10 cellular contexts compared by ENCODE assay signal in genomic region chr1:26994020-26994745, GRCh38. TPM values are rescaled to one million over a fixed set of nuclear protein-coding genes. Genes with fewer than 3 reads are reported as not detected.
DNase-seq lines count a peak whose midpoint lies in the region; ATAC-seq and TF ChIP-seq lines count a peak whose summit lies in the region.
"Had no signal": no experiment of that assay in that cellular context is flagged by ENCODE, and none has a peak within 500 bp of the region (broad histone marks: within the 10 kb centered on the region; RNA-seq: fewer than 3 reads in every experiment).

No MANE protein-coding gene starts in this region.

- H3K36me3 ChIP-seq in SJCRH30 (no peaks in the 10 kb centered on the region), mucosa of descending colon (ENCODE audit: low read depth) (no peaks in the 10 kb centered on the region), vagina (no peaks in the 10 kb centered on the region)
- H3K36me3 ChIP-seq: adrenal gland had no signal

- intact Hi-C loops in mucosa of descending colon (cut with DNase I, micrococcal nuclease) (loop anchor here (10.0 kb wide), 2 partner anchors 51 to 101 kb away; no protein-coding TSS in a partner anchor), vagina (cut with DNase I) (no loop called here)

- H3K4me1 ChIP-seq in SJCRH30 = peaks cover 2% of the 10 kb centered on the region; the same call in 1 of the 2 replicates
- peaks cover 15% of the 10 kb centered on the region for H3K4me1 ChIP-seq in mucosa of descending colon (ENCODE audit: low read depth)
- peaks cover 57% of the 10 kb centered on the region for H3K4me1 ChIP-seq in vagina

- H3K9me3 ChIP-seq in SJCRH30 (replicated peaks) (no peaks in the 10 kb centered on the region), mucosa of descending colon (no peaks in the 10 kb centered on the region), vagina (no peaks in the 10 kb centered on the region)
- H3K9me3 ChIP-seq: adrenal gland had no signal

- TF ChIP-seq POLR2A in vagina (IDR thresholded peaks at IDR 0.05) = no peak

- H3K4me3 ChIP-seq in SJCRH30 (peak overlapping the region; percentile 67), choroid plexus epithelial cell (ENCODE audit: low read depth, low read length) (peak overlapping the region; percentile 71), mucosa of descending colon (peak overlapping the region; percentile 19), vagina (peak overlapping the region; percentile 76 to 89)

- ATAC-seq in mucosa of descending colon (peak; percentile 29), GM18861 (IDR thresholded peaks at IDR 0.05; ENCODE audit: unreplicated experiment) (no peak)

- no peak overlapping the region for H3K27ac ChIP-seq in SJCRH30
- peak overlapping the region; percentile 82 for H3K27ac ChIP-seq in vagina

- TF ChIP-seq CTCF in choroid plexus epithelial cell (conservative IDR thresholded peaks at IDR 0.05; ENCODE audit: low read depth, low read length) (no peak), mucosa of descending colon (IDR thresholded peaks at IDR 0.05) (no peak), vagina (IDR thresholded peaks at IDR 0.05) (no peak)

- H3K27me3 ChIP-seq in SJCRH30 (peaks cover 25% of the 10 kb centered on the region), vagina (no peaks in the 10 kb centered on the region)

- DNase-seq in activated T-cell treated with anti-CD3 and anti-CD28 coated beads for 1 hour (ENCODE audit: low read depth) (peak; percentile 12), activated T-cell treated with anti-CD3 and anti-CD28 coated beads for 4 hours (no peak), SJCRH30 (no peak), choroid plexus epithelial cell (ENCODE audit: low read depth) (no peak), mucosa of descending colon (no peak), vagina (ENCODE audit: extremely low spot score in 2 of 2) (no peak), AG08395 (ENCODE audit: low spot score) (no peak)

RNA-seq across cellular contexts. Expression of gene TRNP1, which starts 0.7 kb away (rescaled TPM):
- total RNA-seq in SJCRH30 (2014; rRNA removed; shearing (Covaris generic)) = 0.42 and 0.81 TPM in 2 replicates
- total RNA-seq in mucosa of descending colon (10 to 100 TPM in 1 of 3 donors, 1 to 10 TPM in 2; 1.0 to 16.8 (median 3.0) TPM), vagina (13.0 TPM)

RNA-seq across cellular contexts. Expression of gene TENT5B, which starts 18.5 kb away (rescaled TPM):
- 0.04 and 0.10 TPM in 2 replicates for total RNA-seq in SJCRH30 (2014; rRNA removed; shearing (Covaris generic))
- 10 to 100 TPM in 1 of 3 donors, 1 to 10 TPM in 1, under 1 TPM in 1; 0.43 to 29.7 (median 5.7) TPM for total RNA-seq in mucosa of descending colon
- total RNA-seq in vagina = 64.3 TPM

RNA-seq across cellular contexts. Expression of gene KDF1, which starts 33.9 kb away (rescaled TPM):
- total RNA-seq in SJCRH30 (2014; rRNA removed; shearing (Covaris generic)) = not detected in 2 replicates
- total RNA-seq in mucosa of descending colon (10 to 100 TPM; 10.1 to 27.0 (median 20.4) TPM), vagina (7.4 TPM)
- total RNA-seq: subcutaneous adipose tissue had no signal

Comparison
In these comparisons a context has a peak if more than half of its experiments do, and no peak if none do; other contexts are left out.
1. H3K4me3 ChIP-seq: peak in every context shown above with its lines; median percentile 82 in vagina; 71 in choroid plexus epithelial cell; 67 in SJCRH30; 19 in mucosa of descending colon.